In the genomic region with DNA sequence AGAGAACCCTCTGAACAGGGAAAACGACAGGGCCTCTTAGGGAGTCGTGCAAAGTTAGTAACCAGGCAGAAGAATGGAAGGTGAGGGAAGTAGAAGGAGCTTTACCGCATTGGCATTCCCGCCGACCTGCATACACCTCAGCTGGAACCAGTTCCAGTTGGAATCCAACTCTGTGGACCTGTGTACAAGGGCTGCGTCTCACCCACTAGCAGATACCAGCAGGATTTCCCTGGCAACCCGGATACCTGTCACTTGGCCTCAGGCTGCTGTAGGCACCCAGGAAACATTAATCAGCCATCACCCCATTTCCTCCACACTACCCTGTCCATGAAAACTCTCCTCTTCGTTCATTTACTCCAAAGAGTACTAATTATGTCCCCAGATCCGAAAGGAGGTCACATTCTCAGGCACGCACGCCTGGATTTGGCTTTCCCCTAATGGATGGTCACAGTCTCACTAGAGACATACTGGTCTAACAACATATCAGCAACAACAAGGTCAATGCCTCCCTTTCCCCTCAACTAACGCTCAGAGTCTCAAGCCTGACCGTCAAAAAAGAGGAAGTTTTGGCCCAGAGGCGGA, we compare ENCODE assay signal across 8 cellular contexts. TPM values are rescaled to one million over a fixed set of nuclear protein-coding genes. Genes with fewer than 3 reads are reported as not detected.
DNase-seq lines count a peak whose midpoint lies in the region; ATAC-seq and TF ChIP-seq lines count a peak whose summit lies in the region.

No MANE protein-coding gene starts in this region.

- H3K9me2 ChIP-seq in OCI-LY1 (ENCODE audit: low read depth, low read length) = no peaks in the 10 kb centered on the region

- WGBS in ovary, 3 donors = 25 to 29% (median 26%) methylated on average over 14 of the region's 14 CpGs

- no peaks in the 10 kb centered on the region for H4K20me1 ChIP-seq in OCI-LY1 (ENCODE audit: insufficient read depth, low read length)

- H3K4me2 ChIP-seq in OCI-LY1 (ENCODE audit: low read length) = peak overlapping the region; percentile 94

- H3K36me3 ChIP-seq in ES-I3 (ENCODE audit: insufficient read depth, low read length) (peaks cover 13% of the 10 kb centered on the region), OCI-LY1 (ENCODE audit: insufficient read depth, low read length) (peaks cover 53% of the 10 kb centered on the region), ovary (no peaks in the 10 kb centered on the region)

- H3K27me3 ChIP-seq in OCI-LY1 (ENCODE audit: insufficient read depth, low read length) = no peaks in the 10 kb centered on the region
- no peaks in the 10 kb centered on the region for H3K27me3 ChIP-seq in ovary

- H2AFZ ChIP-seq in OCI-LY1 (ENCODE audit: low read length) = no peak overlapping the region

- peak overlapping the region; percentile 92 for H3K4me3 ChIP-seq in OCI-LY1 (ENCODE audit: low read depth, low read length, poor library complexity, severe bottlenecking)
- peak overlapping the region; percentile 95 for H3K4me3 ChIP-seq in ovary

- no peak for TF ChIP-seq POLR2A in ovary (IDR thresholded peaks at IDR 0.05)

- H3K9me3 ChIP-seq in ES-I3 (ENCODE audit: control insufficient read depth, insufficient read depth, low read length) (no peaks in the 10 kb centered on the region), OCI-LY1 (ENCODE audit: low read length) (no peaks in the 10 kb centered on the region), ovary (no peaks in the 10 kb centered on the region)

- peaks cover 9% of the 10 kb centered on the region; the same call in 1 of the 2 replicates for H3K4me1 ChIP-seq in ES-I3 (ENCODE audit: insufficient read depth, low read length)
- H3K4me1 ChIP-seq in OCI-LY1 (ENCODE audit: insufficient read depth, low read length, severe bottlenecking) = peaks cover 34% of the 10 kb centered on the region
- H3K4me1 ChIP-seq in ovary (ENCODE audit: insufficient read depth) = peaks cover 13% of the 10 kb centered on the region

- peak overlapping the region; percentile 87 for H3K27ac ChIP-seq in OCI-LY1 (ENCODE audit: low read depth, low read length, poor library complexity, severe bottlenecking)
- H3K27ac ChIP-seq in ovary = peak overlapping the region; percentile 82 to 84

- peak overlapping the region; percentile 94 to 98 for H3K4me3 Mint-ChIP-seq in effector memory CD8-positive, alpha-beta T cell

- peaks cover 41% of the 10 kb centered on the region for H3K36me3 Mint-ChIP-seq in effector memory CD8-positive, alpha-beta T cell (ENCODE audit: insufficient read depth)

- no peaks in the 10 kb centered on the region for H3F3A ChIP-seq in OCI-LY1 (ENCODE audit: insufficient read depth, low read length)

- no peak for DNase-seq in effector memory CD8-positive, alpha-beta T cell
- no peak for DNase-seq in ovary
- no peak for DNase-seq in HuH-7 (ENCODE audit: low spot score)

- intact Hi-C loops in ovary (cut with DNase I) = loop anchor here in 3 of 4 donors (5.0 to 10.0 kb wide), 3 partner anchors 91 to 181 kb away; a partner anchor contains a TSS

- peak overlapping the region; percentile 95 to 99 for H3K27ac Mint-ChIP-seq in effector memory CD8-positive, alpha-beta T cell

- H3K79me2 ChIP-seq in OCI-LY1 (ENCODE audit: insufficient read depth, low read length) = peaks cover 45% of the 10 kb centered on the region

- ATAC-seq in effector memory CD8-positive, alpha-beta T cell (replicated peaks) = no peak
- no peak for ATAC-seq in GM19397 (IDR thresholded peaks at IDR 0.05; ENCODE audit: unreplicated experiment)
- ATAC-seq in HG02840 (IDR thresholded peaks at IDR 0.05; ENCODE audit: low FRiP score, unreplicated experiment) = no peak
- ATAC-seq in HG03469 (IDR thresholded peaks at IDR 0.05; ENCODE audit: unreplicated experiment) = no peak

- no peak for TF ChIP-seq CTCF in OCI-LY1 (IDR thresholded peaks at IDR 0.05; ENCODE audit: low read length)
- TF ChIP-seq CTCF in ovary (IDR thresholded peaks at IDR 0.05) = no peak

- H3K9me3 Mint-ChIP-seq in effector memory CD8-positive, alpha-beta T cell = no peaks in the 10 kb centered on the region

- H3K4me1 Mint-ChIP-seq in effector memory CD8-positive, alpha-beta T cell (ENCODE audit: low read depth in 2 of 2) = peaks cover 43 to 46% of the 10 kb centered on the region in 2 donors

- H3K27me3 Mint-ChIP-seq in effector memory CD8-positive, alpha-beta T cell = no peaks in the 10 kb centered on the region

- no peak for TF ChIP-seq EP300 in ovary (IDR thresholded peaks at IDR 0.05)

- H3K9ac ChIP-seq in ES-I3 (ENCODE audit: low read depth, low read length) (peak overlapping the region; percentile 97), OCI-LY1 (ENCODE audit: low read length) (peak overlapping the region; percentile 96)

RNA-seq across cellular contexts. Expression of a gene that starts 0.8 kb away (rescaled TPM):
- 10 to 100 TPM; 66.0 to 94.9 (median 75.2) TPM for total RNA-seq in ovary
- 10 to 100 TPM; 41.5 to 65.2 TPM for polyA plus RNA-seq in ovary

RNA-seq across cellular contexts. Expression of a gene that starts 10.4 kb away (rescaled TPM):
- 10 to 100 TPM; 26.1 to 69.8 (median 40.8) TPM for total RNA-seq in ovary
- polyA plus RNA-seq in ovary = 10 to 100 TPM in 1 of 2 donors, 1 to 10 TPM in 1; 2.9 to 25.7 TPM

RNA-seq across cellular contexts. Expression of a gene that starts 38.9 kb away (rescaled TPM):
- 10 to 100 TPM; 20.0 to 34.7 (median 25.8) TPM for total RNA-seq in ovary
- polyA plus RNA-seq in ovary = 10 to 100 TPM; 21.1 to 40.6 TPM
